ENCODE assay signal across 11 cellular contexts in genomic region chr17:82876149-82876548, GRCh38. TPM values are rescaled to one million over a fixed set of nuclear protein-coding genes. Genes with fewer than 3 reads are reported as not detected.
DNase-seq lines count a peak whose midpoint lies in the region; ATAC-seq and TF ChIP-seq lines count a peak whose summit lies in the region.
"Had no signal": no experiment of that assay in that cellular context is flagged by ENCODE, and none has a peak within 500 bp of the region (broad histone marks: within the 10 kb centered on the region; RNA-seq: fewer than 3 reads in every experiment).

No MANE protein-coding gene starts in this region.

- H3K27me3 Mint-ChIP-seq in dendritic cell treated with granulocyte-macrophage colony-stimulating factor and Interleukin-4, amounts not matched to agents 40 ng/mL and 50 ng/mL, for 4 days: no peaks in the 10 kb centered on the region
- H3K27me3 Mint-ChIP-seq in mesothelial cell of epicardium (ENCODE audit: low read depth): no peaks in the 10 kb centered on the region

- intact Hi-C loops in dendritic cell treated with granulocyte-macrophage colony-stimulating factor and Interleukin-4, amounts not matched to agents 40 ng/mL and 50 ng/mL, for 4 days (cut with micrococcal nuclease): no loop called here
- intact Hi-C loops in A673 (cut with micrococcal nuclease; ENCODE audit: unreplicated experiment): no loop called here

- H3K27me3 ChIP-seq in A673 (replicated peaks; ENCODE audit: insufficient read depth, low read depth, low read length, poor library complexity): no peaks in the 10 kb centered on the region

- H3K4me1 Mint-ChIP-seq in dendritic cell treated with granulocyte-macrophage colony-stimulating factor and Interleukin-4, amounts not matched to agents 40 ng/mL and 50 ng/mL, for 4 days (ENCODE audit: low read depth): peaks cover 54% of the 10 kb centered on the region
- peaks cover 29% of the 10 kb centered on the region for H3K4me1 Mint-ChIP-seq in mesothelial cell of epicardium

- POLR2A ChIA-PET in A673 (lab: Charles Lee; ENCODE audit: low non-redundant PET): no interaction called here

- CTCF ChIA-PET in A673 (lab: Charles Lee): no interaction called here

- no peaks in the 10 kb centered on the region for H3K9me3 Mint-ChIP-seq in dendritic cell treated with granulocyte-macrophage colony-stimulating factor and Interleukin-4, amounts not matched to agents 40 ng/mL and 50 ng/mL, for 4 days
- no peaks in the 10 kb centered on the region for H3K9me3 Mint-ChIP-seq in mesothelial cell of epicardium
- H3K9me3 Mint-ChIP-seq: CD8-positive, alpha-beta T cell had no signal

- H3K27ac Mint-ChIP-seq in dendritic cell treated with granulocyte-macrophage colony-stimulating factor and Interleukin-4, amounts not matched to agents 40 ng/mL and 50 ng/mL, for 4 days: peak overlapping the region; percentile 64
- H3K27ac Mint-ChIP-seq in mesothelial cell of epicardium: peak overlapping the region; percentile 93
- H3K27ac Mint-ChIP-seq: CD8-positive, alpha-beta T cell had no signal

- ATAC-seq in GM18505 (IDR thresholded peaks at IDR 0.05; ENCODE audit: unreplicated experiment): no peak
- ATAC-seq: activated CD4-positive, CD25-positive, alpha-beta regulatory T cell treated with anti-CD3 and anti-CD28 coated beads, Interleukin-2, amount 50 U/mL, for 24 hours; CD8-positive, alpha-beta T cell had no signal

- DNase-seq in LoVo (ENCODE audit: low spot score): peak; percentile 12
- DNase-seq in mesothelial cell of epicardium (ENCODE audit: low spot score in 2 of 2, unreplicated experiment in 2 of 2): no peak
- no peak for DNase-seq in A673 (ENCODE audit: low spot score)
- DNase-seq in activated effector memory CD4-positive, alpha-beta T cell treated with anti-CD3 and anti-CD28 coated beads, Interleukin-2, amount 50 U/mL, for 16 hours: no peak
- DNase-seq in GDM1 (lab: John Stamatoyannopoulos, UW): no peak
- DNase-seq: CD8-positive, alpha-beta T cell had no signal

- BruUV-seq in A673 (replicated peaks; lab: Mats Ljungman, UMichigan): no TSS peak

- peaks cover 7% of the 10 kb centered on the region for H3K36me3 ChIP-seq in A673 (ENCODE audit: insufficient read depth, low read length, poor library complexity, severe bottlenecking)

- H3K4me3 ChIP-seq in A673 (ENCODE audit: low read depth, low read length, poor library complexity, severe bottlenecking): no peak overlapping the region

- TF ChIP-seq CTCF in 22Rv1 (IDR thresholded peaks at IDR 0.05) (no peak), mesothelial cell of epicardium (IDR thresholded peaks at IDR 0.05; ENCODE audit: unreplicated experiment) (no peak), A673 (conservative IDR thresholded peaks at IDR 0.05; ENCODE audit: low read depth, low read length) (no peak)

- H3K36me3 Mint-ChIP-seq in dendritic cell treated with granulocyte-macrophage colony-stimulating factor and Interleukin-4, amounts not matched to agents 40 ng/mL and 50 ng/mL, for 4 days (ENCODE audit: low read depth): peaks cover 40% of the 10 kb centered on the region
- H3K36me3 Mint-ChIP-seq in mesothelial cell of epicardium: peaks cover 9% of the 10 kb centered on the region

- H3K9me3 ChIP-seq in A673 (ENCODE audit: low read depth, low read length, poor library complexity, severe bottlenecking): no peaks in the 10 kb centered on the region

- H3K27ac ChIP-seq in 22Rv1 (peak overlapping the region; percentile 77), A673 (ENCODE audit: low read depth, low read length, poor library complexity, severe bottlenecking) (no peak overlapping the region)

- H3K4me3 Mint-ChIP-seq in dendritic cell treated with granulocyte-macrophage colony-stimulating factor and Interleukin-4, amounts not matched to agents 40 ng/mL and 50 ng/mL, for 4 days: no peak overlapping the region
- H3K4me3 Mint-ChIP-seq in mesothelial cell of epicardium: peak overlapping the region; percentile 13
- H3K4me3 Mint-ChIP-seq: CD8-positive, alpha-beta T cell had no signal

- no peaks in the 10 kb centered on the region for H3K4me1 ChIP-seq in A673 (ENCODE audit: insufficient read depth, low read length, poor library complexity, severe bottlenecking)

- TF ChIP-seq POLR2A in GM18505 (IDR thresholded peaks at IDR 0.05; ENCODE audit: borderline replicate concordance, extremely low read depth, insufficient read depth, insufficient read length): no peak

RNA-seq across cellular contexts. Expression of gene ZNF750, which starts 36.3 kb away (rescaled TPM):
- total RNA-seq in mesothelial cell of epicardium (1.8 to 2.6 TPM (median 2.3 TPM) in 3 replicates), A673 (2021) (not detected in 2 replicates)
- total RNA-seq: CD8-positive, alpha-beta T cell; mononuclear cell had no signal
